ENCODE assay signal across 8 cellular contexts in the genomic region with DNA sequence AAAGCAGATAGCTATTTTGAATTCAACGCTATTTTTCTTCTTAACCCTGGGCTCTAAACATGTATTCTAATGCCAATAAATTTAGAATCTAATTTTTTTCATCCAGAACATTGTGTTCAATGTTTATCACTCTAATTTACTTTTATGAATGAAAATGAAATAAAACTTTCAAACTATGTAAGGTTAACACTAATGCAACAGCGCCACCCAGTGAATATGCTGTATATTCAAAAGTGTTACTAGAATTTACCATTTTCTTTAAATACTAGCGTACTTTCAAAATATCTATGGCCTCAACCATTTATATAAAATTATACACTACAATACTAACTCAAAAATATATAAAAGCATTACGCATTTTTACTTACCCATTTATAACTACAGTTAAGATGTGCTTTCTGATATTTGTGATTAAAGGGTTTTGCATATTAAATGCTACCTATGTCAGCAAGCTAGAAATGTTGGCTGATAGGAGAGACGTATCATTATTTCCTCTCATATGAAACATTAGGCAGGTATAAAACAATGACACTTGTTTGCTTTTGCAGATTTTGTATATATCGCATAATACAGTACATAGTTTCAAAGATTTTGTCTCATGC. TPM values are rescaled to one million over a fixed set of nuclear protein-coding genes. Genes with fewer than 3 reads are reported as not detected.
A peak's percentile ranks its signal among the peaks of the same experiment; 100 is the strongest.
DNase-seq lines count a peak whose midpoint lies in the region; ATAC-seq, FAIRE-seq and TF ChIP-seq lines count a peak whose summit lies in the region.

No MANE protein-coding gene starts in this region.

- H3K9ac ChIP-seq in OCI-LY1 (ENCODE audit: low read length) (no peak overlapping the region), astrocyte (ENCODE audit: low read length) (no peak overlapping the region)

- peaks cover 17% of the 10 kb centered on the region; the same call in 1 of the 2 replicates for H3K36me3 ChIP-seq in OCI-LY1 (ENCODE audit: insufficient read depth, low read length)
- peaks cover 9% of the 10 kb centered on the region for H3K36me3 ChIP-seq in astrocyte (ENCODE audit: insufficient read depth, low read length)

- no peaks in the 10 kb centered on the region for H3K9me3 Mint-ChIP-seq in CD4-positive, alpha-beta T cell
- H3K9me3 Mint-ChIP-seq in astrocyte (ENCODE audit: unreplicated experiment), result no peaks in the 10 kb centered on the region

- H3K4me2 ChIP-seq in OCI-LY1 (ENCODE audit: low read length) (no peak overlapping the region), astrocyte (ENCODE audit: low read length) (no peak overlapping the region)

- no peaks in the 10 kb centered on the region for H3K9me2 ChIP-seq in OCI-LY1 (ENCODE audit: low read depth, low read length)

- H3K4me3 ChIP-seq in OCI-LY1 (ENCODE audit: low read depth, low read length, poor library complexity, severe bottlenecking) (no peak overlapping the region), astrocyte (ENCODE audit: insufficient read depth, low read depth, low read length) (no peak overlapping the region)

- no peaks in the 10 kb centered on the region for H3K27me3 ChIP-seq in CD4-positive, alpha-beta T cell (ENCODE audit: control insufficient read depth, insufficient read depth, low read length)
- no peaks in the 10 kb centered on the region for H3K27me3 ChIP-seq in OCI-LY1 (ENCODE audit: insufficient read depth, low read length)
- H3K27me3 ChIP-seq in astrocyte (ENCODE audit: insufficient read depth, low read length), result no peaks in the 10 kb centered on the region

- peak; percentile 68 for TF ChIP-seq CTCF in CD4-positive, alpha-beta T cell (IDR thresholded peaks at IDR 0.05)
- peak; percentile 84 for TF ChIP-seq CTCF in OCI-LY1 (IDR thresholded peaks at IDR 0.05; ENCODE audit: low read length)
- TF ChIP-seq CTCF in astrocyte (IDR thresholded peaks at IDR 0.05; ENCODE audit: insufficient read depth, low read depth, low read length), result peak; percentile 57

- CTCF ChIA-PET in CD4-positive, alpha-beta T cell (lab: Charles Lee), result interaction anchor here (1.9 to 2.3 kb wide), 2 partner anchors 462 to 468 kb away, joined by 5 to 10 read pairs; no protein-coding TSS in a partner anchor

- DNase-seq in CD4-positive, alpha-beta T cell, result peak in 8 of 10 experiments; percentile 6 to 27 (median 16)
- DNase-seq in H4 (ENCODE audit: low spot score) (peak; percentile 10), astrocyte (ENCODE audit: low read depth) (peak; percentile 27), kidney glomerular epithelial cell (lab: John Stamatoyannopoulos, UW) (peak; percentile 78), stromal cell of bone marrow (ENCODE audit: low read depth) (peak; percentile 13), retina (no peak)

- no peaks in the 10 kb centered on the region for H3K27me3 Mint-ChIP-seq in CD4-positive, alpha-beta T cell
- H3K27me3 Mint-ChIP-seq in astrocyte (ENCODE audit: low read depth, unreplicated experiment), result no peaks in the 10 kb centered on the region

- H3K4me3 Mint-ChIP-seq in CD4-positive, alpha-beta T cell, result no peak overlapping the region
- no peak overlapping the region for H3K4me3 Mint-ChIP-seq in astrocyte (ENCODE audit: unreplicated experiment)

- H3K79me2 ChIP-seq in OCI-LY1 (ENCODE audit: insufficient read depth, low read length) (0 out of 2 replicates have a peak, but pooled peaks cover 1% of the 10 kb centered on the region), astrocyte (ENCODE audit: insufficient read depth, low read length) (peaks cover 8% of the 10 kb centered on the region)

- intact Hi-C loops in CD4-positive, alpha-beta T cell (cut with DNase I, micrococcal nuclease), result loop anchor here (1.0 to 10.0 kb wide), 6 partner anchors 243 to 1261 kb away; partner anchors contain the start of gene UAP1 (in 1 of the 2)

- peaks cover 4% of the 10 kb centered on the region for H3K4me1 Mint-ChIP-seq in CD4-positive, alpha-beta T cell (ENCODE audit: low read depth)
- peaks cover 2% of the 10 kb centered on the region for H3K4me1 Mint-ChIP-seq in astrocyte (ENCODE audit: low read depth, unreplicated experiment)

- no peaks in the 10 kb centered on the region for H3K9me3 ChIP-seq in CD4-positive, alpha-beta T cell (ENCODE audit: control insufficient read depth, low read length)
- no peaks in the 10 kb centered on the region for H3K9me3 ChIP-seq in OCI-LY1 (ENCODE audit: low read length)
- no peaks in the 10 kb centered on the region for H3K9me3 ChIP-seq in astrocyte (ENCODE audit: insufficient read depth, low read depth, low read length)

- no peak overlapping the region for H3K27ac ChIP-seq in CD4-positive, alpha-beta T cell (ENCODE audit: low read depth, low read length)
- H3K27ac ChIP-seq in OCI-LY1 (ENCODE audit: low read depth, low read length, poor library complexity, severe bottlenecking), result no peak overlapping the region
- no peak overlapping the region for H3K27ac ChIP-seq in astrocyte (ENCODE audit: low read depth, low read length)

- H4K20me1 ChIP-seq in OCI-LY1 (ENCODE audit: insufficient read depth, low read length) (no peaks in the 10 kb centered on the region), astrocyte (ENCODE audit: insufficient read depth, low read length) (no peaks in the 10 kb centered on the region)

- H3K4me1 ChIP-seq in OCI-LY1 (ENCODE audit: insufficient read depth, low read length, severe bottlenecking) (peaks cover 8% of the 10 kb centered on the region), astrocyte (ENCODE audit: insufficient read depth, low read length) (peaks cover 3% of the 10 kb centered on the region)

- H2AFZ ChIP-seq in OCI-LY1 (ENCODE audit: low read length) (no peak overlapping the region), astrocyte (ENCODE audit: low read depth, low read length) (no peak overlapping the region)

- POLR2A ChIA-PET in CD4-positive, alpha-beta T cell (lab: Charles Lee), result interaction anchor here (1.8 kb wide), 1 partner anchor 462 kb away, joined by 5 read pairs; no protein-coding TSS in a partner anchor

- H3F3A ChIP-seq in OCI-LY1 (ENCODE audit: insufficient read depth, low read length), result no peaks in the 10 kb centered on the region

- peak; percentile 37 for FAIRE-seq in astrocyte (lab: Jason Lieb, UNC)

- H3K27ac Mint-ChIP-seq in CD4-positive, alpha-beta T cell, result no peak overlapping the region
- no peak overlapping the region for H3K27ac Mint-ChIP-seq in astrocyte (ENCODE audit: unreplicated experiment)

- ATAC-seq in CD4-positive, alpha-beta T cell (ENCODE audit: poor library complexity), result no peak
- no peak for ATAC-seq in GM18519 (IDR thresholded peaks at IDR 0.05; ENCODE audit: low FRiP score, unreplicated experiment)

- H3K36me3 Mint-ChIP-seq in CD4-positive, alpha-beta T cell (ENCODE audit: low read depth), result peaks cover 15% of the 10 kb centered on the region
- H3K36me3 Mint-ChIP-seq in astrocyte (ENCODE audit: low read depth, unreplicated experiment), result no peaks in the 10 kb centered on the region

RNA-seq across cellular contexts. Expression of gene NUF2, which starts 5.9 kb away (rescaled TPM):
- total RNA-seq in CD4-positive, alpha-beta T cell, result 1 to 10 TPM; 1.8 TPM
- total RNA-seq in H4 (2014; rRNA removed; shearing (Covaris generic)), result 22.0 and 28.9 TPM in 2 replicates
- total RNA-seq in astrocyte, result 2.2 and 2.4 TPM in 2 replicates
